14 cellular contexts compared by ENCODE assay signal in genomic region chr2:172921538-172922236, GRCh38.
DNase-seq lines count a peak whose midpoint lies in the region; ATAC-seq and TF ChIP-seq lines count a peak whose summit lies in the region.
"Had no signal": no experiment of that assay in that cellular context is flagged by ENCODE, and none has a peak within 500 bp of the region (broad histone marks: within the 10 kb centered on the region; RNA-seq: fewer than 3 reads in every experiment).

No MANE protein-coding gene starts in this region.

- no peak overlapping the region for H3K4me3 ChIP-seq in psoas muscle
- H3K4me3 ChIP-seq in effector memory CD4-positive, alpha-beta T cell (ENCODE audit: insufficient read depth, low read depth, low read length, poor library complexity, severe bottlenecking): no peak overlapping the region
- H3K4me3 ChIP-seq: lung, SJSA1, tibial artery had no signal

- H3K4me1 ChIP-seq in psoas muscle: peaks cover 12% of the 10 kb centered on the region
- H3K4me1 ChIP-seq in effector memory CD4-positive, alpha-beta T cell (ENCODE audit: control insufficient read depth, insufficient read depth, low read length, poor library complexity, severe bottlenecking): no peaks in the 10 kb centered on the region

- H3K27me3 Mint-ChIP-seq in progenitor cell of endocrine pancreas: no peaks in the 10 kb centered on the region

- peaks cover 4% of the 10 kb centered on the region for H3K9me3 Mint-ChIP-seq in progenitor cell of endocrine pancreas (ENCODE audit: low read depth)
- H3K9me3 Mint-ChIP-seq: activated naive CD4-positive, alpha-beta T cell treated with anti-CD3 and anti-CD28 coated beads, Interleukin-2, amount 10 ng/mL, durations not matched to agents 7 days and 5 days had no signal

- peaks cover 24% of the 10 kb centered on the region for H3K4me1 Mint-ChIP-seq in progenitor cell of endocrine pancreas (ENCODE audit: low read depth)
- H3K4me1 Mint-ChIP-seq: activated naive CD4-positive, alpha-beta T cell treated with anti-CD3 and anti-CD28 coated beads, Interleukin-2, amount 10 ng/mL, durations not matched to agents 7 days and 5 days had no signal

- no peaks in the 10 kb centered on the region for H3K9me3 ChIP-seq in psoas muscle
- no peaks in the 10 kb centered on the region for H3K9me3 ChIP-seq in effector memory CD4-positive, alpha-beta T cell (ENCODE audit: control insufficient read depth, low read length)
- H3K9me3 ChIP-seq: SJSA1, tibial artery had no signal

- TF ChIP-seq CTCF in progenitor cell of endocrine pancreas (IDR thresholded peaks at IDR 0.05; ENCODE audit: unreplicated experiment): no peak
- TF ChIP-seq CTCF in psoas muscle (IDR thresholded peaks at IDR 0.05): no peak

- no peaks in the 10 kb centered on the region for H3K36me3 ChIP-seq in psoas muscle (ENCODE audit: insufficient read depth in 1 of 2, low read depth in 1 of 2)
- no peaks in the 10 kb centered on the region for H3K36me3 ChIP-seq in effector memory CD4-positive, alpha-beta T cell (ENCODE audit: control insufficient read depth, insufficient read depth, low read length)
- H3K36me3 ChIP-seq: SJSA1, tibial artery had no signal

- no peak overlapping the region for H3K4me3 Mint-ChIP-seq in progenitor cell of endocrine pancreas (ENCODE audit: low read depth)
- H3K4me3 Mint-ChIP-seq: activated naive CD4-positive, alpha-beta T cell treated with anti-CD3 and anti-CD28 coated beads, Interleukin-2, amount 10 ng/mL, durations not matched to agents 7 days and 5 days had no signal

- intact Hi-C loops in psoas muscle (cut with DNase I): no loop called here

- DNase-seq in HPDE6-E6E7 (ENCODE audit: extremely low spot score): peak; percentile 13
- DNase-seq in amniotic epithelial cell (ENCODE audit: low read depth): peak; percentile 79
- DNase-seq in fibroblast of the conjunctiva (ENCODE audit: low read depth): peak; percentile 20
- no peak for DNase-seq in progenitor cell of endocrine pancreas (ENCODE audit: low spot score, unreplicated experiment)
- DNase-seq in activated CD4-positive, alpha-beta T cell treated with anti-CD3 and anti-CD28 coated beads for 48 hours: no peak
- DNase-seq in psoas muscle: no peak
- no peak for DNase-seq in effector memory CD4-positive, alpha-beta T cell
- DNase-seq: activated naive CD4-positive, alpha-beta T cell treated with anti-CD3 and anti-CD28 coated beads, Interleukin-2, amount 10 ng/mL, durations not matched to agents 7 days and 5 days; NCI-H1694; NCI-H774; tibial artery had no signal

- H3K27ac Mint-ChIP-seq in progenitor cell of endocrine pancreas: peak overlapping the region; percentile 86
- H3K27ac Mint-ChIP-seq: activated naive CD4-positive, alpha-beta T cell treated with anti-CD3 and anti-CD28 coated beads, Interleukin-2, amount 10 ng/mL, durations not matched to agents 7 days and 5 days had no signal

- no peak overlapping the region for H3K27ac ChIP-seq in psoas muscle
- no peak overlapping the region for H3K27ac ChIP-seq in effector memory CD4-positive, alpha-beta T cell (ENCODE audit: insufficient read depth, low read length, poor library complexity, severe bottlenecking)
- H3K27ac ChIP-seq: SJSA1, tibial artery had no signal

- no peak for ATAC-seq in GM18867 (IDR thresholded peaks at IDR 0.05; ENCODE audit: unreplicated experiment)
- ATAC-seq in psoas muscle: no peak

- H3K27me3 ChIP-seq in psoas muscle (ENCODE audit: insufficient read depth in 3 of 3, low read length in 2 of 3): no peaks in the 10 kb centered on the region
- no peaks in the 10 kb centered on the region for H3K27me3 ChIP-seq in effector memory CD4-positive, alpha-beta T cell (replicated peaks; ENCODE audit: control insufficient read depth, insufficient read depth, low read length, poor library complexity, severe bottlenecking)
- H3K27me3 ChIP-seq: SJSA1, tibial artery had no signal

- no peaks in the 10 kb centered on the region for H3K36me3 Mint-ChIP-seq in progenitor cell of endocrine pancreas (ENCODE audit: insufficient read depth)
- H3K36me3 Mint-ChIP-seq: activated naive CD4-positive, alpha-beta T cell treated with anti-CD3 and anti-CD28 coated beads, Interleukin-2, amount 10 ng/mL, durations not matched to agents 7 days and 5 days had no signal

- WGBS in psoas muscle, 3 donors: 50 to 69% (median 56%) methylated on average over 6 of the region's 6 CpGs

Comparison
In these comparisons a context has a peak if more than half of its experiments do, and no peak if none do; other contexts are left out.
1. DNase-seq: peak in HPDE6-E6E7 (single experiment), amniotic epithelial cell (single experiment) and fibroblast of the conjunctiva (single experiment); none in progenitor cell of endocrine pancreas (single experiment), activated CD4-positive, alpha-beta T cell treated with anti-CD3 and anti-CD28 coated beads for 48 hours (single experiment), psoas muscle (0 of 2) and effector memory CD4-positive, alpha-beta T cell (0 of 3).